Comparison of ENCODE assay signal across 10 cellular contexts in genomic region chr5:78549043-78549442, GRCh38.
A peak's percentile ranks its signal among the peaks of the same experiment; 100 is the strongest.
DNase-seq lines count a peak whose midpoint lies in the region; ATAC-seq and TF ChIP-seq lines count a peak whose summit lies in the region.
"Had no signal": no experiment of that assay in that cellular context is flagged by ENCODE, and none has a peak within 500 bp of the region (broad histone marks: within the 10 kb centered on the region; RNA-seq: fewer than 3 reads in every experiment).

No MANE protein-coding gene starts in this region.

- no peaks in the 10 kb centered on the region for H3K9me3 ChIP-seq in neutrophil
- H3K9me3 ChIP-seq: pancreas had no signal

- H3K27me3 ChIP-seq in neutrophil: no peaks in the 10 kb centered on the region
- H3K27me3 ChIP-seq: pancreas had no signal

- no peaks in the 10 kb centered on the region for H3K36me3 ChIP-seq in neutrophil
- H3K36me3 ChIP-seq: pancreas had no signal

- peaks cover 29 to 30% of the 10 kb centered on the region in 2 experiments for H3K4me1 ChIP-seq in neutrophil (ENCODE audit: control insufficient read depth in 1 of 2, insufficient read depth in 1 of 2, low read depth in 1 of 2, low read length in 1 of 2)

- DNase-seq in Ammon's horn (ENCODE audit: low spot score): peak; percentile 83
- peak; percentile 93 for DNase-seq in NOMO-1 treated with dmso at 0.1 percent for 144 hours (lab: John Stamatoyannopoulos, UW; ENCODE audit: unreplicated experiment)
- peak; percentile 80 for DNase-seq in fibroblast of mammary gland (ENCODE audit: low read depth)
- DNase-seq in activated CD4-positive, alpha-beta T cell treated with anti-CD3 and anti-CD28 coated beads, Interleukin-2, amount 50 U/mL, for 48 hours: no peak
- no peak for DNase-seq in NCI-H774 (lab: John Stamatoyannopoulos, UW)
- no peak for DNase-seq in epidermal melanocyte (ENCODE audit: insufficient read length, low spot score)
- DNase-seq: activated CD4-positive, alpha-beta memory T cell treated with anti-CD3 and anti-CD28 coated beads, Interleukin-2, amount 10 ng/mL, durations not matched to agents 7 days and 5 days; pancreas had no signal

- H3K27ac ChIP-seq in neutrophil: peak overlapping the region; percentile 80

- H3K4me3 ChIP-seq in fibroblast of mammary gland (ENCODE audit: control insufficient read depth, low read depth, low read length) (no peak overlapping the region), neutrophil (ENCODE audit: low read depth in 1 of 2, low read length in 1 of 2) (peak overlapping the region; percentile 49 to 51)
- H3K4me3 ChIP-seq: pancreas had no signal

- no peak for ATAC-seq in GM18870 (IDR thresholded peaks at IDR 0.05; ENCODE audit: unreplicated experiment)

- TF ChIP-seq CTCF in fibroblast of mammary gland (conservative IDR thresholded peaks at IDR 0.05; ENCODE audit: control insufficient read depth, insufficient read depth, low read depth, low read length) (no peak), neutrophil (IDR thresholded peaks at IDR 0.05) (no peak)

Comparison
In these comparisons a context has a peak if more than half of its experiments do, and no peak if none do; other contexts are left out.
1. DNase-seq: peak in Ammon's horn (single experiment), NOMO-1 treated with dmso at 0.1 percent for 144 hours (single experiment) and fibroblast of mammary gland (single experiment); none in activated CD4-positive, alpha-beta T cell treated with anti-CD3 and anti-CD28 coated beads, Interleukin-2, amount 50 U/mL, for 48 hours (0 of 2), NCI-H774 (single experiment) and epidermal melanocyte (single experiment).